In genomic region chr12:32437095-32437515, GRCh38 we compare ENCODE assay signal across 2 cellular contexts.
TF ChIP-seq lines count a peak whose summit lies in the region.

No MANE protein-coding gene starts in this region.

TF ChIP-seq in GM23338, 12 proteins besides CTCF, POLR2A, EP300 and RAD21 (continued from another document):
- TF ChIP-seq ZNF462 (CRISPR knock-in tag; IDR thresholded peaks at IDR 0.05) (no peak), EZH2phosphoT487 (IDR thresholded peaks at IDR 0.05; ENCODE audit: unreplicated experiment) (no peak), REST (IDR thresholded peaks at IDR 0.05; ENCODE audit: unreplicated experiment) (no peak), ZNF331 (CRISPR knock-in tag; IDR thresholded peaks at IDR 0.05; ENCODE audit: low read depth) (no peak)
TF ChIP-seq in GM23338: peak in this region for 0.

TF ChIP-seq in SK-N-SH treated with all-trans-retinoic acid at 6 μM for 48 hours, 23 proteins besides CTCF, POLR2A, EP300 and RAD21 (continued from another document):
- no peak for TF ChIP-seq ZC3H10 (CRISPR knock-in tag; IDR thresholded peaks at IDR 0.05)
- no peak for TF ChIP-seq ZNF565 (CRISPR knock-in tag; conservative IDR thresholded peaks at IDR 0.05; ENCODE audit: low read depth)
- no peak for TF ChIP-seq TOX (CRISPR knock-in tag; IDR thresholded peaks at IDR 0.05; ENCODE audit: borderline replicate concordance)
- TF ChIP-seq PATZ1 (CRISPR knock-in tag; IDR thresholded peaks at IDR 0.05; ENCODE audit: borderline replicate concordance): no peak
- TF ChIP-seq GLIS3 (CRISPR knock-in tag; IDR thresholded peaks at IDR 0.05): no peak
